27 cellular contexts compared by ENCODE assay signal in genomic region chr15:80971143-80971542, GRCh38.
"Had no signal": no experiment of that assay in that cellular context is flagged by ENCODE, and none has a peak within 500 bp of the region (broad histone marks: within the 10 kb centered on the region; RNA-seq: fewer than 3 reads in every experiment).

No MANE protein-coding gene starts in this region.

- H3K9me3 ChIP-seq: heart left ventricle, left lung, lower lobe of right lung, spleen, suprapubic skin, tibial nerve had no signal

- H3K27me3 Mint-ChIP-seq: activated CD4-positive, alpha-beta T cell treated with anti-CD3 and anti-CD28 coated beads, Interleukin-2, amount 10 ng/mL, durations not matched to agents 7 days and 5 days; activated CD8-positive, alpha-beta T cell treated with anti-CD3 and anti-CD28 coated beads for 36 hours; activated naive CD8-positive, alpha-beta T cell; effector memory CD8-positive, alpha-beta T cell; T-helper 17 cell had no signal

- H3K4me3 Mint-ChIP-seq: activated CD4-positive, alpha-beta T cell treated with anti-CD3 and anti-CD28 coated beads, Interleukin-2, amount 10 ng/mL, durations not matched to agents 7 days and 5 days; activated CD8-positive, alpha-beta T cell treated with anti-CD3 and anti-CD28 coated beads for 36 hours; activated naive CD8-positive, alpha-beta T cell; activated T-cell treated with anti-CD3 and anti-CD28 coated beads, Interleukin-2, amount 50 U/mL, for 4 hours; effector memory CD8-positive, alpha-beta T cell; immature natural killer cell; natural killer cell; neural progenitor cell; T-helper 17 cell had no signal

- ATAC-seq: activated CD8-positive, alpha-beta T cell treated with anti-CD3 and anti-CD28 coated beads for 36 hours; activated T-cell treated with anti-CD3 and anti-CD28 coated beads, Interleukin-2, amount 50 U/mL, for 4 hours; effector memory CD8-positive, alpha-beta T cell; heart left ventricle; left lung; lower lobe of right lung; natural killer cell; right cardiac atrium; T-helper 17 cell had no signal

- H3K27me3 ChIP-seq: heart left ventricle, left lung, neural progenitor cell, spleen, suprapubic skin, tibial nerve had no signal

- H3K27ac Mint-ChIP-seq: activated CD4-positive, alpha-beta T cell treated with anti-CD3 and anti-CD28 coated beads, Interleukin-2, amount 10 ng/mL, durations not matched to agents 7 days and 5 days; activated CD8-positive, alpha-beta T cell treated with anti-CD3 and anti-CD28 coated beads for 36 hours; activated naive CD8-positive, alpha-beta T cell; activated T-helper 2 cell treated with anti-CD3 and anti-CD28 coated beads, Interferon-gamma antibody, Interleukin-2, Interleukin-4, amounts not matched to agents 10 μg/mL and 5 μg/mL and 100 μg/mL, durations not matched to agents 14 hours and 24 hours and 36 hours; neural progenitor cell; T-helper 17 cell had no signal

- DNase-seq: activated CD4-positive, alpha-beta T cell treated with anti-CD3 and anti-CD28 coated beads for 1 hour; activated CD4-positive, alpha-beta T cell treated with anti-CD3 and anti-CD28 coated beads, Interleukin-2, amount 10 ng/mL, durations not matched to agents 7 days and 5 days; activated CD8-positive, alpha-beta T cell treated with anti-CD3 and anti-CD28 coated beads for 36 hours; activated T-cell treated with anti-CD3 and anti-CD28 coated beads, Interleukin-2, amount 50 U/mL, for 4 hours; amniotic stem cell; caudate nucleus; cortex of kidney; effector memory CD8-positive, alpha-beta T cell; foreskin fibroblast; heart left ventricle; hypothalamus; immature natural killer cell; left lung; lower lobe of right lung; mesendoderm; natural killer cell; occipital lobe; right cardiac atrium; spleen; stimulated activated naive CD4-positive, alpha-beta T cell; T-helper 17 cell; T1000 had no signal

- H3K27ac ChIP-seq: heart left ventricle, left lung, lower lobe of right lung, neural progenitor cell, spleen, suprapubic skin, tibial nerve had no signal

- H3K36me3 Mint-ChIP-seq: natural killer cell had no signal

- H3K9me3 Mint-ChIP-seq: activated CD4-positive, alpha-beta T cell treated with anti-CD3 and anti-CD28 coated beads, Interleukin-2, amount 10 ng/mL, durations not matched to agents 7 days and 5 days; activated CD8-positive, alpha-beta T cell treated with anti-CD3 and anti-CD28 coated beads for 36 hours; activated T-cell treated with anti-CD3 and anti-CD28 coated beads, Interleukin-2, amount 50 U/mL, for 4 hours; activated T-helper 2 cell treated with anti-CD3 and anti-CD28 coated beads, Interferon-gamma antibody, Interleukin-2, Interleukin-4, amounts not matched to agents 10 μg/mL and 5 μg/mL and 100 μg/mL, durations not matched to agents 14 hours and 24 hours and 36 hours; effector memory CD8-positive, alpha-beta T cell; immature natural killer cell; natural killer cell; neural progenitor cell had no signal
